Comparison of ENCODE assay signal across 13 cellular contexts in genomic region chr1:94543893-94544635, GRCh38. TPM values are rescaled to one million over a fixed set of nuclear protein-coding genes. Genes with fewer than 3 reads are reported as not detected.
DNase-seq lines count a peak whose midpoint lies in the region; ATAC-seq and TF ChIP-seq lines count a peak whose summit lies in the region.
"Had no signal": no experiment of that assay in that cellular context is flagged by ENCODE, and none has a peak within 500 bp of the region (broad histone marks: within the 10 kb centered on the region; RNA-seq: fewer than 3 reads in every experiment).

No MANE protein-coding gene starts in this region.

- peaks cover 8 to 21% of the 10 kb centered on the region in 2 donors for H3K4me1 ChIP-seq in ascending aorta
- peaks cover 29% of the 10 kb centered on the region for H3K4me1 ChIP-seq in foreskin keratinocyte
- H3K4me1 ChIP-seq in smooth muscle cell (ENCODE audit: low read depth) = peaks cover 15% of the 10 kb centered on the region

- peak overlapping the region; percentile 90 for H3K9ac ChIP-seq in smooth muscle cell (ENCODE audit: low read depth)

- H3K27ac ChIP-seq in ascending aorta (peak overlapping the region; percentile 44 to 77), foreskin keratinocyte (peak overlapping the region; percentile 58), smooth muscle cell (ENCODE audit: low read depth) (peak overlapping the region; percentile 94)

- H3K36me3 ChIP-seq in ascending aorta = no peaks in the 10 kb centered on the region
- no peaks in the 10 kb centered on the region for H3K36me3 ChIP-seq in smooth muscle cell (ENCODE audit: low read depth)
- H3K36me3 ChIP-seq: spleen had no signal

- TF ChIP-seq CTCF in ascending aorta (IDR thresholded peaks at IDR 0.05) (no peak), foreskin keratinocyte (conservative IDR thresholded peaks at IDR 0.05) (no peak), smooth muscle cell (IDR thresholded peaks at IDR 0.05; ENCODE audit: borderline replicate concordance, insufficient read depth, poor library complexity, severe bottlenecking) (no peak)

- H3K79me2 ChIP-seq in smooth muscle cell (ENCODE audit: low read depth) = peaks cover 35% of the 10 kb centered on the region

- intact Hi-C loops in ascending aorta (cut with DNase I) = loop anchor here (2.0 to 10.0 kb wide), 4 partner anchors 37 to 691 kb away; partner anchors contain the start of gene RWDD3

- ATAC-seq in foreskin keratinocyte = no peak

- peaks cover 24% of the 10 kb centered on the region for H4K20me1 ChIP-seq in smooth muscle cell (ENCODE audit: low read depth)

- peaks cover 30% of the 10 kb centered on the region for H3F3A ChIP-seq in smooth muscle cell (ENCODE audit: low read depth)

- H3K4me2 ChIP-seq in smooth muscle cell = peak overlapping the region; percentile 94

- H3K27me3 ChIP-seq in ascending aorta (no peaks in the 10 kb centered on the region), foreskin keratinocyte (no peaks in the 10 kb centered on the region), smooth muscle cell (ENCODE audit: low read depth) (no peaks in the 10 kb centered on the region)

- no peak overlapping the region for H2AFZ ChIP-seq in smooth muscle cell (ENCODE audit: low read depth)

- H3K9me3 ChIP-seq in ascending aorta (no peaks in the 10 kb centered on the region), smooth muscle cell (replicated peaks; ENCODE audit: low read depth) (no peaks in the 10 kb centered on the region)
- H3K9me3 ChIP-seq: spleen had no signal

- H3K4me3 ChIP-seq in ascending aorta = peak overlapping the region in 1 of 2 donors; percentile 5
- H3K4me3 ChIP-seq in smooth muscle cell = peak overlapping the region; percentile 89

- WGBS in smooth muscle cell (ENCODE audit: low lambda C conversion rate) = 33% methylated on average over 4 of the region's 4 CpGs

- DNase-seq in LHCN-M2 (ENCODE audit: low read depth) = peak; percentile 74
- DNase-seq in ascending aorta (ENCODE audit: low spot score in 2 of 2) = no peak
- DNase-seq in foreskin keratinocyte = peak in 1 of 2 donors; percentile 64
- DNase-seq in smooth muscle cell (lab: John Stamatoyannopoulos, UW; ENCODE audit: unreplicated experiment) = no peak
- DNase-seq in activated effector memory CD4-positive, alpha-beta T cell treated with anti-CD3 and anti-CD28 coated beads, Interleukin-2, amount 50 U/mL, for 16 hours = no peak
- no peak for DNase-seq in D341Med (ENCODE audit: low spot score)
- no peak for DNase-seq in mesenteric fat pad (ENCODE audit: low spot score)
- no peak for DNase-seq in stimulated activated CD4-positive, alpha-beta T cell treated with anti-CD3 and anti-CD28 coated beads, Interleukin-4, amount 100 ng/mL, for 4 hours
- DNase-seq: activated CD4-positive, alpha-beta T cell treated with anti-CD3 and anti-CD28 coated beads, Interleukin-2, amount 50 U/mL, for 4 hours; CD4-positive, CD25-positive, alpha-beta regulatory T cell; NCI-H1694; spleen; stimulated activated CD8-positive, alpha-beta memory T cell treated with anti-CD3 and anti-CD28 coated beads, Interleukin-4, amount 100 ng/mL, for 48 hours had no signal

RNA-seq across cellular contexts. Expression of gene F3, which starts 2.5 kb away (rescaled TPM):
- total RNA-seq in LHCN-M2 (2014; rRNA removed) (30.2 and 56.4 TPM in 2 replicates), ascending aorta (32.5 TPM), foreskin keratinocyte (472 and 766 TPM in 2 replicates), smooth muscle cell (287 and 367 TPM in 2 replicates), mesenteric fat pad (418 TPM)
- polyA plus RNA-seq in LHCN-M2 (2012) = 41.5 TPM
- polyA plus RNA-seq in foreskin keratinocyte (223 and 404 TPM in 2 replicates), smooth muscle cell (337 and 338 TPM in 2 replicates)
- total RNA-seq: CD4-positive, CD25-positive, alpha-beta regulatory T cell had no signal
- polyA plus RNA-seq: CD4-positive, CD25-positive, alpha-beta regulatory T cell had no signal
